In the genomic region with DNA sequence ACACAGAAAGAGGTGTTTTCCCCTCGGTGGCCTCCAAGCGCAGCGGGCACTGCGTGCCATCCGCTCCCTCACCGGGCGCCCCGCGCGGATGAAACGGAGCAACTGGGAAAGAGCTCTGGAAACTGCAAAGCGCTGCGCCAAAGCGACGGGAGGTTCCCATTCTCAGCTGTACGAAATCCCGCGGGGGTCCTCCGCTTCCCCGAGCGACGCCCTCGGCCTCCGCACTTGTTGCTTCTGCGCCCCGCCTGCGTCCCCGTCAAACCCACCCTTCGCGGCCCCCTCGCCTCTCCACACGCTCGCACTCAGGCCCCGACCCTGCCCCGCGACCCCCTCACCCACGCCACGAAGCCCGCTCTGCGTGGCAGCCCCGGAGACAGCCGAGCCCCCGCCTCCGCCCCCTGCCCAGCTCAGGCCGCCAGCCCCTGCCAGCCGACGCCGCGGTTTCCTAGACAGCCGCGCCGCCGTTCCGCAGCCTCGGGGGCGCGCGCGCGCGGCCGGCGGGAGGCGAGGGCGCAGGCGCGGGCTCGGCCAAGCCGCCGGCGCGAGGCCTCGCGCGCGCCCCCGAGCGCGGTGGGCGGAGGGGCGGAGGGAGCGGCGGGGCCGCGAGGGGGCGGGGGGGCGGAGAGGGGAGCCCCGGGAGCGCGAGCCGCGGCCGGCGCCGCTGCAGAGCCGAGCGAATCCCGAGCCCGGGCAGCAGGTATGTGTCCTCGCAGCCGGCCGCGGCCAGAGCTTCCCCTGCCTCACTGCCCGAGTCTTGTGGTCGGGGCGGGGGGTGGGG, we compare ENCODE assay signal across 8 cellular contexts. TPM values are rescaled to one million over a fixed set of nuclear protein-coding genes. Genes with fewer than 3 reads are reported as not detected.
A peak's percentile ranks its signal among the peaks of the same experiment; 100 is the strongest.
DNase-seq lines count a peak whose midpoint lies in the region; ATAC-seq and TF ChIP-seq lines count a peak whose summit lies in the region.

A gene with protein sequence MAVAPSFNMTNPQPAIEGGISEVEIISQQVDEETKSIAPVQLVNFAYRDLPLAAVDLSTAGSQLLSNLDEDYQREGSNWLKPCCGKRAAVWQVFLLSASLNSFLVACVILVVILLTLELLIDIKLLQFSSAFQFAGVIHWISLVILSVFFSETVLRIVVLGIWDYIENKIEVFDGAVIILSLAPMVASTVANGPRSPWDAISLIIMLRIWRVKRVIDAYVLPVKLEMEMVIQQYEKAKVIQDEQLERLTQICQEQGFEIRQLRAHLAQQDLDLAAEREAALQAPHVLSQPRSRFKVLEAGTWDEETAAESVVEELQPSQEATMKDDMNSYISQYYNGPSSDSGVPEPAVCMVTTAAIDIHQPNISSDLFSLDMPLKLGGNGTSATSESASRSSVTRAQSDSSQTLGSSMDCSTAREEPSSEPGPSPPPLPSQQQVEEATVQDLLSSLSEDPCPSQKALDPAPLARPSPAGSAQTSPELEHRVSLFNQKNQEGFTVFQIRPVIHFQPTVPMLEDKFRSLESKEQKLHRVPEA (plus strand): TSS at position 666 of the 778 bp plus-strand sequence. CDS start 74,279 bp downstream, outside the sequence.

- no peak; the same call in 1 of the 2 replicates for TF ChIP-seq CTCF in AG10803 (conservative IDR thresholded peaks at IDR 0.05; ENCODE audit: low read length)
- TF ChIP-seq CTCF in GM13976 (IDR thresholded peaks at IDR 0.05; ENCODE audit: borderline replicate concordance, control extremely low read depth, extremely low read depth, insufficient read depth, missing control alignments) = no peak
- TF ChIP-seq CTCF in parathyroid adenoma (IDR thresholded peaks at IDR 0.05) = no peak

- no peaks in the 10 kb centered on the region for H3K27me3 ChIP-seq in right cardiac atrium (ENCODE audit: control insufficient read depth, insufficient read depth)
- H3K27me3 ChIP-seq in parathyroid adenoma (ENCODE audit: control insufficient read depth, insufficient read depth, low read length) = no peaks in the 10 kb centered on the region

- intact Hi-C loops in right cardiac atrium (cut with DNase I) = loop anchor here in 3 of 4 donors (2.0 to 5.0 kb wide), 2 partner anchors 78 to 79 kb away; no protein-coding TSS in a partner anchor

- H3K9ac ChIP-seq in parathyroid adenoma = no peak within 1 kb of the TSS

- under 1% methylated on average over 106 of the region's 106 CpGs for WGBS in right cardiac atrium

- no peaks in the 10 kb centered on the region for H3K9me3 Mint-ChIP-seq in activated naive CD8-positive, alpha-beta T cell treated with anti-CD3 and anti-CD28 coated beads, Interleukin-2, amount 10 ng/mL, durations not matched to agents 7 days and 5 days

- in situ Hi-C loops in GM13976 (cut with MboI; ENCODE audit: low sequenced_read_pairs, unreplicated experiment) = loop anchor here (10.0 kb wide), 1 partner anchor 85 kb away; no protein-coding TSS in a partner anchor

- no peak within 1 kb of the TSS for H3K27ac Mint-ChIP-seq in activated naive CD8-positive, alpha-beta T cell treated with anti-CD3 and anti-CD28 coated beads, Interleukin-2, amount 10 ng/mL, durations not matched to agents 7 days and 5 days

- peak within 1 kb of the TSS; percentile 74 for H3K4me2 ChIP-seq in parathyroid adenoma (ENCODE audit: low read length)

- H3K4me1 Mint-ChIP-seq in activated naive CD8-positive, alpha-beta T cell treated with anti-CD3 and anti-CD28 coated beads, Interleukin-2, amount 10 ng/mL, durations not matched to agents 7 days and 5 days = peaks cover 16% of the 10 kb centered on the region

- DNase-seq in AG10803 (ENCODE audit: low read depth) = no peak
- DNase-seq in GM13976 (ENCODE audit: low spot score) = peak; percentile 85
- DNase-seq in NCI-H69 (lab: John Stamatoyannopoulos, UW) = peak; percentile 83
- peak; percentile 70 for DNase-seq in activated naive CD8-positive, alpha-beta T cell treated with anti-CD3 and anti-CD28 coated beads, Interleukin-2, amount 10 ng/mL, durations not matched to agents 7 days and 5 days
- DNase-seq in right cardiac atrium = peak; percentile 28 to 78 (median 74)
- DNase-seq in NCI-H2029 treated with DMSO at 0.1 percent for 48 hours (lab: John Stamatoyannopoulos, UW) = no peak

- H3K27ac ChIP-seq in right cardiac atrium (ENCODE audit: low read length) (no peak within 1 kb of the TSS), parathyroid adenoma (no peak within 1 kb of the TSS)

- H3K9me3 ChIP-seq in right cardiac atrium (ENCODE audit: control insufficient read depth, low read length) = no peaks in the 10 kb centered on the region
- H3K9me3 ChIP-seq in parathyroid adenoma (ENCODE audit: control insufficient read depth, low read length) = no peaks in the 10 kb centered on the region

- peak within 1 kb of the TSS; percentile 57 for H3K4me3 ChIP-seq in AG10803 (ENCODE audit: low read length)
- H3K4me3 ChIP-seq in right cardiac atrium (ENCODE audit: low read length) = peak within 1 kb of the TSS; percentile 84
- H3K4me3 ChIP-seq in parathyroid adenoma (ENCODE audit: low read depth, low read length) = peak within 1 kb of the TSS; percentile 57

- H2AFZ ChIP-seq in parathyroid adenoma = peak within 1 kb of the TSS; percentile 62

- H3K79me2 ChIP-seq in parathyroid adenoma = no peaks in the 10 kb centered on the region

- H3K27me3 Mint-ChIP-seq in activated naive CD8-positive, alpha-beta T cell treated with anti-CD3 and anti-CD28 coated beads, Interleukin-2, amount 10 ng/mL, durations not matched to agents 7 days and 5 days = peaks cover 77% of the 10 kb centered on the region

- ATAC-seq in activated naive CD8-positive, alpha-beta T cell treated with anti-CD3 and anti-CD28 coated beads, Interleukin-2, amount 10 ng/mL, durations not matched to agents 7 days and 5 days (ENCODE audit: low read depth) = peak; percentile 11
- peak; percentile 73 to 77 for ATAC-seq in right cardiac atrium
- ATAC-seq in GM21360 (IDR thresholded peaks at IDR 0.05; ENCODE audit: unreplicated experiment) = no peak

- H3K4me3 Mint-ChIP-seq in activated naive CD8-positive, alpha-beta T cell treated with anti-CD3 and anti-CD28 coated beads, Interleukin-2, amount 10 ng/mL, durations not matched to agents 7 days and 5 days = peak within 1 kb of the TSS; percentile 71

- H3K4me1 ChIP-seq in right cardiac atrium (ENCODE audit: control insufficient read depth, insufficient read depth, low read length) = no peaks in the 10 kb centered on the region
- no peaks in the 10 kb centered on the region for H3K4me1 ChIP-seq in parathyroid adenoma

- POLR2A ChIA-PET in activated naive CD8-positive, alpha-beta T cell treated with anti-CD3 and anti-CD28 coated beads, Interleukin-2, amount 10 ng/mL, durations not matched to agents 7 days and 5 days (lab: Charles Lee) = interaction anchor here (0.7 to 2.6 kb wide), 2 partner anchors 68 to 80 kb away, joined by 5 to 7 read pairs; no protein-coding TSS in a partner anchor

- no peaks in the 10 kb centered on the region for H3K36me3 Mint-ChIP-seq in activated naive CD8-positive, alpha-beta T cell treated with anti-CD3 and anti-CD28 coated beads, Interleukin-2, amount 10 ng/mL, durations not matched to agents 7 days and 5 days

- H3K36me3 ChIP-seq in parathyroid adenoma (ENCODE audit: control insufficient read depth, insufficient read depth, low read length) = no peaks in the 10 kb centered on the region

RNA-seq across cellular contexts. Expression of the gene that starts here (rescaled TPM):
- not detected for total RNA-seq in activated naive CD8-positive, alpha-beta T cell treated with anti-CD3 and anti-CD28 coated beads, Interleukin-2, amount 10 ng/mL, durations not matched to agents 7 days and 5 days
- total RNA-seq in right cardiac atrium = under 1 TPM in 1 of 4 donors, not detected in 3; 0.09 TPM
- not detected for polyA plus RNA-seq in right cardiac atrium

Comparison
In these comparisons a context has a peak if more than half of its experiments do, and no peak if none do; other contexts are left out.
1. Peak in DNase-seq and ATAC-seq in activated naive CD8-positive, alpha-beta T cell treated with anti-CD3 and anti-CD28 coated beads, Interleukin-2, amount 10 ng/mL, durations not matched to agents 7 days and 5 days; RNA of the gene not detected or under 1 TPM.
2. Peak in DNase-seq, ATAC-seq and H3K4me3 ChIP-seq in right cardiac atrium; RNA of the gene not detected or under 1 TPM.
3. DNase-seq: peak in GM13976 (single experiment) and NCI-H69 (single experiment); none in AG10803 (single experiment) and NCI-H2029 treated with DMSO at 0.1 percent for 48 hours (single experiment).
4. Peak in every context shown above with its lines, with median percentiles within 50 percentile points of each other: H3K4me3 ChIP-seq.